Comparison of ENCODE assay signal across 11 cellular contexts in genomic region chr17:57486978-57487377, GRCh38.
DNase-seq lines count a peak whose midpoint lies in the region; ATAC-seq and TF ChIP-seq lines count a peak whose summit lies in the region.
"Had no signal": no experiment of that assay in that cellular context is flagged by ENCODE, and none has a peak within 500 bp of the region (broad histone marks: within the 10 kb centered on the region; RNA-seq: fewer than 3 reads in every experiment).

No MANE protein-coding gene starts in this region.

- H3K9me3 ChIP-seq in OCI-LY1 (ENCODE audit: low read length), result no peaks in the 10 kb centered on the region
- H3K9me3 ChIP-seq in osteoblast (ENCODE audit: low read depth, low read length), result no peaks in the 10 kb centered on the region
- H3K9me3 ChIP-seq: esophagus squamous epithelium had no signal

- peak overlapping the region; percentile 59 for H3K9ac ChIP-seq in OCI-LY1 (ENCODE audit: low read length)

- TF ChIP-seq CTCF in OCI-LY1 (IDR thresholded peaks at IDR 0.05; ENCODE audit: low read length) (no peak), osteoblast (IDR thresholded peaks at IDR 0.05; ENCODE audit: extremely low read depth, low read depth, low read length) (no peak)

- peak overlapping the region; percentile 49; the same call in 1 of the 2 replicates for H3K4me2 ChIP-seq in OCI-LY1 (ENCODE audit: low read length)
- peak overlapping the region; percentile 48 for H3K4me2 ChIP-seq in osteoblast (ENCODE audit: insufficient read depth, low read length)

- DNase-seq in GDM1 (lab: John Stamatoyannopoulos, UW), result peak; percentile 42
- peak; percentile 73 for DNase-seq in foreskin melanocyte
- DNase-seq in osteoblast (ENCODE audit: insufficient read length, low spot score, missing footprints), result no peak
- no peak for DNase-seq in 8988T
- DNase-seq in hepatic stellate cell (ENCODE audit: low spot score), result no peak
- DNase-seq: activated CD8-positive, alpha-beta memory T cell treated with anti-CD3 and anti-CD28 coated beads, Interleukin-2, amount 50 U/mL, for 4 hours; esophagus squamous epithelium; SW 1271 had no signal

- peak overlapping the region; percentile 18 for H3K4me3 ChIP-seq in OCI-LY1 (ENCODE audit: low read depth, low read length, poor library complexity, severe bottlenecking)
- H3K4me3 ChIP-seq in osteoblast (ENCODE audit: insufficient read depth, low read length), result no peak overlapping the region
- H3K4me3 ChIP-seq: esophagus squamous epithelium had no signal

- H3K27ac ChIP-seq in OCI-LY1 (ENCODE audit: low read depth, low read length, poor library complexity, severe bottlenecking) (peak overlapping the region; percentile 95), osteoblast (ENCODE audit: low read depth, low read length) (no peak overlapping the region)
- H3K27ac ChIP-seq: esophagus squamous epithelium had no signal

- peaks cover 100% of the 10 kb centered on the region for H3K4me1 ChIP-seq in OCI-LY1 (ENCODE audit: insufficient read depth, low read length, severe bottlenecking)
- peaks cover 13% of the 10 kb centered on the region for H3K4me1 ChIP-seq in osteoblast (ENCODE audit: insufficient read depth, low read length)

- H3K27me3 ChIP-seq in OCI-LY1 (ENCODE audit: insufficient read depth, low read length) (no peaks in the 10 kb centered on the region), osteoblast (ENCODE audit: insufficient read depth, low read length) (no peaks in the 10 kb centered on the region)
- H3K27me3 ChIP-seq: esophagus squamous epithelium had no signal

- H2AFZ ChIP-seq in OCI-LY1 (ENCODE audit: low read length) (no peak overlapping the region), osteoblast (ENCODE audit: low read length) (no peak overlapping the region)

- H3F3A ChIP-seq in OCI-LY1 (ENCODE audit: insufficient read depth, low read length), result no peaks in the 10 kb centered on the region

- ATAC-seq in HG02759 (IDR thresholded peaks at IDR 0.05; ENCODE audit: unreplicated experiment) (no peak), GM18909 (IDR thresholded peaks at IDR 0.05; ENCODE audit: poor library complexity, unreplicated experiment) (no peak)

- H4K20me1 ChIP-seq in OCI-LY1 (ENCODE audit: insufficient read depth, low read length), result no peaks in the 10 kb centered on the region
- no peaks in the 10 kb centered on the region for H4K20me1 ChIP-seq in osteoblast (ENCODE audit: insufficient read depth, low read length)

- peaks cover 24% of the 10 kb centered on the region; the same call in 1 of the 2 replicates for H3K79me2 ChIP-seq in OCI-LY1 (ENCODE audit: insufficient read depth, low read length)
- H3K79me2 ChIP-seq in osteoblast (ENCODE audit: insufficient read depth, low read length), result no peaks in the 10 kb centered on the region

- no peaks in the 10 kb centered on the region for H3K9me2 ChIP-seq in OCI-LY1 (ENCODE audit: low read depth, low read length)

- H3K36me3 ChIP-seq in OCI-LY1 (ENCODE audit: insufficient read depth, low read length), result peaks cover 18% of the 10 kb centered on the region; the same call in 1 of the 2 replicates
- no peaks in the 10 kb centered on the region for H3K36me3 ChIP-seq in osteoblast (ENCODE audit: insufficient read depth, low read length)
- H3K36me3 ChIP-seq: esophagus squamous epithelium had no signal

Comparison
In these comparisons a context has a peak if more than half of its experiments do, and no peak if none do; other contexts are left out.
1. DNase-seq: peak in GDM1 (single experiment) and foreskin melanocyte (single experiment); none in osteoblast (single experiment), 8988T (single experiment) and hepatic stellate cell (single experiment).